Comparison of ENCODE assay signal across 11 cellular contexts in the genomic region with DNA sequence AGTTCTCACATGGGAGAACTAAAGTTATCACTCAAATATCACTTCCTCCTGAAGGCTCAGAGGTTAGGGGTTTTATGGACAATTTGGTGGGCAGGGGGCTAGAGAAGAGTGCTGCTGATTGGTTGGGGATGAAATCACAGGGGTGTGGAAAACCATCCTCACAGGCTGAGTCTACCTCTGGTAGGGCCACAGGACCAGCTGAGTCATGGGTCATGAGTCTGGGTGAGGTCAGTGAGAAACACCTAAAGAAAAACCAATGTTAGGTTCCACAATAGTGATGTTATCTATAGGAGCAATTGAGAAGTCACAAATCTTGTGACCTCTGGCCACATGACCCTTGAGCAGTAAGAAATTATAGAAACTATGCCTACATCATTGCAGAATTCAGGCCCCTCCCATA.
"Had no signal": no experiment of that assay in that cellular context is flagged by ENCODE, and none has a peak within 500 bp of the region (broad histone marks: within the 10 kb centered on the region; RNA-seq: fewer than 3 reads in every experiment).

No MANE protein-coding gene starts in this region.

- H3K27ac Mint-ChIP-seq: activated CD4-positive, alpha-beta memory T cell treated with anti-CD3 and anti-CD28 coated beads for 36 hours; natural killer cell; type B pancreatic cell had no signal

- DNase-seq: activated CD4-positive, alpha-beta memory T cell treated with anti-CD3 and anti-CD28 coated beads for 36 hours; activated CD4-positive, alpha-beta T cell treated with anti-CD3 and anti-CD28 coated beads for 1 hour; activated T-cell treated with anti-CD3 and anti-CD28 coated beads, Interleukin-2, amount 50 U/mL, for 4 hours; aorta; erythroblast; left lung; natural killer cell; stimulated activated CD4-positive, alpha-beta T cell treated with anti-CD3 and anti-CD28 coated beads, Interleukin-2, amount 100 ng/mL, for 24 hours; stimulated activated naive CD4-positive, alpha-beta T cell had no signal

- H3K4me3 Mint-ChIP-seq: activated CD4-positive, alpha-beta memory T cell treated with anti-CD3 and anti-CD28 coated beads for 36 hours; activated T-cell treated with anti-CD3 and anti-CD28 coated beads, Interleukin-2, amount 50 U/mL, for 4 hours; natural killer cell; type B pancreatic cell had no signal

- H3K36me3 Mint-ChIP-seq: activated CD4-positive, alpha-beta memory T cell treated with anti-CD3 and anti-CD28 coated beads for 36 hours; natural killer cell; type B pancreatic cell had no signal

- H3K9me3 Mint-ChIP-seq: activated CD4-positive, alpha-beta memory T cell treated with anti-CD3 and anti-CD28 coated beads for 36 hours; activated T-cell treated with anti-CD3 and anti-CD28 coated beads, Interleukin-2, amount 50 U/mL, for 4 hours; type B pancreatic cell had no signal

- ATAC-seq: activated T-cell treated with anti-CD3 and anti-CD28 coated beads, Interleukin-2, amount 50 U/mL, for 4 hours; gastroesophageal sphincter; left lung; natural killer cell had no signal

- H3K27me3 Mint-ChIP-seq: activated CD4-positive, alpha-beta memory T cell treated with anti-CD3 and anti-CD28 coated beads for 36 hours; type B pancreatic cell had no signal
